In genomic region chr2:33476793-33477190, GRCh38 we compare ENCODE assay signal across 8 cellular contexts. TPM values are rescaled to one million over a fixed set of nuclear protein-coding genes. Genes with fewer than 3 reads are reported as not detected.
DNase-seq lines count a peak whose midpoint lies in the region; ATAC-seq and TF ChIP-seq lines count a peak whose summit lies in the region.

No MANE protein-coding gene starts in this region.

- H3K4me3 ChIP-seq in AG04449 (ENCODE audit: low read depth, low read length), result peak overlapping the region; percentile 75
- H3K4me3 ChIP-seq in naive thymus-derived CD4-positive, alpha-beta T cell (ENCODE audit: low read length), result peak overlapping the region; percentile 81

- H3K36me3 ChIP-seq in KOPT-K1 (ENCODE audit: insufficient read depth, low read length), result no peaks in the 10 kb centered on the region
- H3K36me3 ChIP-seq in naive thymus-derived CD4-positive, alpha-beta T cell (ENCODE audit: control insufficient read depth in 2 of 3, insufficient read depth in 3 of 3, low read length in 3 of 3), result no peaks in the 10 kb centered on the region

- H3K27ac ChIP-seq in KOPT-K1 (ENCODE audit: low read depth, low read length, poor library complexity, severe bottlenecking) (peak overlapping the region; percentile 93), cingulate gyrus (ENCODE audit: low read depth, low read length) (peak overlapping the region; percentile 98)
- H3K27ac ChIP-seq in naive thymus-derived CD4-positive, alpha-beta T cell (ENCODE audit: low read depth, low read length), result peak overlapping the region; percentile 91

- DNase-seq in AG04449 (ENCODE audit: low read depth, low spot score) (no peak), DMS 273 (lab: John Stamatoyannopoulos, UW; ENCODE audit: unreplicated experiment) (no peak), NCI-H1417 treated with DMSO at 0.1 percent for 48 hours (lab: John Stamatoyannopoulos, UW) (no peak), T1000 (lab: John Stamatoyannopoulos, UW) (no peak)
- DNase-seq in naive thymus-derived CD4-positive, alpha-beta T cell, result no peak

- intact Hi-C loops in naive thymus-derived CD4-positive, alpha-beta T cell (cut with micrococcal nuclease), result loop anchor here (1.0 to 10.0 kb wide), 10 partner anchors 21 to 1469 kb away; partner anchors contain the start of genes FAM98A (in 2 of the 2), LTBP1 (in 1 of the 2), MEMO1 (in 1 of the 2) and SLC30A6 (in 1 of the 2)

- CTCF ChIA-PET in AG04449 (lab: Yijun Ruan, JAX), result interaction anchor here (1.1 to 2.9 kb wide), 14 partner anchors 10 to 125 kb away, joined by 3 to 32 read pairs (median 6); no protein-coding TSS in a partner anchor
- CTCF ChIA-PET in naive thymus-derived CD4-positive, alpha-beta T cell (lab: Charles Lee), result interaction anchor here (0.7 to 3.0 kb wide), 3 partner anchors 109 to 805 kb away, joined by 3 to 8 read pairs (median 4); partner anchors contain the start of gene FAM98A

- no peaks in the 10 kb centered on the region for H3K27me3 Mint-ChIP-seq in naive thymus-derived CD4-positive, alpha-beta T cell

- TF ChIP-seq CTCF in AG04449 (IDR thresholded peaks at IDR 0.05; ENCODE audit: insufficient read depth, low read length, missing control alignments), result no peak

- peak overlapping the region; percentile 88 to 99 (median 95) for H3K4me3 Mint-ChIP-seq in naive thymus-derived CD4-positive, alpha-beta T cell

- peaks cover 14 to 39% (median 36%) of the 10 kb centered on the region in 7 donors for H3K4me1 Mint-ChIP-seq in naive thymus-derived CD4-positive, alpha-beta T cell

- H3K4me1 ChIP-seq in naive thymus-derived CD4-positive, alpha-beta T cell (ENCODE audit: control insufficient read depth in 2 of 2, insufficient read depth in 2 of 2, low read length in 2 of 2), result peaks cover 9 to 11% of the 10 kb centered on the region in 2 donors

- H3K27ac Mint-ChIP-seq in naive thymus-derived CD4-positive, alpha-beta T cell, result peak overlapping the region; percentile 95 to 100 (median 98)

- H3K9me3 ChIP-seq in KOPT-K1 (ENCODE audit: insufficient read depth, low read length, poor library complexity, severe bottlenecking), result no peaks in the 10 kb centered on the region
- no peaks in the 10 kb centered on the region for H3K9me3 ChIP-seq in naive thymus-derived CD4-positive, alpha-beta T cell (ENCODE audit: control insufficient read depth in 2 of 3, low read length in 3 of 3)

- peaks cover 0 to 3% (median 0%) of the 10 kb centered on the region in 11 donors for H3K9me3 Mint-ChIP-seq in naive thymus-derived CD4-positive, alpha-beta T cell

- H3K27me3 ChIP-seq in naive thymus-derived CD4-positive, alpha-beta T cell (ENCODE audit: control insufficient read depth in 2 of 2, insufficient read depth in 2 of 2, low read length in 2 of 2), result no peaks in the 10 kb centered on the region

- POLR2A ChIA-PET in AG04449 (lab: Yijun Ruan, JAX), result interaction anchor here (0.6 to 1.5 kb wide), 3 partner anchors 25 to 122 kb away, joined by 3 to 5 read pairs (median 5); partner anchors contain the start of gene FAM98A
- POLR2A ChIA-PET in naive thymus-derived CD4-positive, alpha-beta T cell (lab: Charles Lee), result interaction anchor here (1.0 to 2.2 kb wide), 3 partner anchors 20 to 976 kb away, joined by 3 to 14 read pairs (median 5); partner anchors contain the start of gene FAM98A

- peaks cover 0 to 8% (median 0%) of the 10 kb centered on the region in 5 donors for H3K36me3 Mint-ChIP-seq in naive thymus-derived CD4-positive, alpha-beta T cell

- no peak for ATAC-seq in naive thymus-derived CD4-positive, alpha-beta T cell
- no peak for ATAC-seq in GM19035 (IDR thresholded peaks at IDR 0.05; ENCODE audit: unreplicated experiment)

RNA-seq across cellular contexts. Expression of gene RASGRP3, which starts 0.3 kb away (rescaled TPM):
- 10 to 100 TPM in 2 of 5 experiments, 1 to 10 TPM in 3; 1.4 to 14.2 (median 7.1) TPM for total RNA-seq in naive thymus-derived CD4-positive, alpha-beta T cell
- polyA plus RNA-seq in naive thymus-derived CD4-positive, alpha-beta T cell, result 1 to 10 TPM; 2.5 to 3.1 TPM
